ENCODE assay signal across 18 cellular contexts in the genomic region with DNA sequence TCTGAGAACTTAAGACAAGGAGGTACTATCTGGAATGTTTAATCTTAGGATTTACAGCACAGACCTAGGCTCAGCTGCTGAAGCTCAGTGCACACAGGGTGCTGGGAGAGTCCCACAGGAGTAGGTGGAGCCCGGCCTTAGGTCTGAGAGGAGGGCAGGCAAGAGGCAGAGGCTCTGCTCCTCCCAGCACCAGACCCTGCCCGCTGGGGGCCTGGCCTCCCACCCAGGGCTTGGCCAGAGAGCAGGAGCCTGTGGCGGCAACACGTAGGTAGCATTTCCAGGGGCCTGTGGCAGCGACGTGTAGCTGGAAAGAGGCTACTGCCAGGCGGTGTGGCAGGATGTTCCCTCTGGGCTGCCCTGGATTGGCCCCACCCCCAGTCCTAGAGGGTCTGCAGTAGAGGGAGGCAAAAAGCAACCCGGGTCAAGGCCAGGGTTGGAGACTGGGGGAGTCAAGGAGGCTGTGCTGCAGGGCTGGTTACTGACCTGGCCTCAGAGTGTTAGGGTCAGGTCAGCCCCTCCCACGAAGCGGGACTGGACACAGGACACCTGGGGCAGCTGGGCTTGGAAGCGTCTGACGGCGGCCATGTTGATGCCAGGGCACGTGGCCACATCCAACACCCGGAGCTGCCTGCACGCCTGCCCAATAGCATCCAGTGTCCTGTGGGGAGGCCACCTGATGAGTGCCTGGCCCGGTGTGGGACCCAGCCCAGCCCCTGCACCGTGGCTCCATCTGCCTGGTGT. TPM values are rescaled to one million over a fixed set of nuclear protein-coding genes. Genes with fewer than 3 reads are reported as not detected.
DNase-seq lines count a peak whose midpoint lies in the region; ATAC-seq and TF ChIP-seq lines count a peak whose summit lies in the region.
"Had no signal": no experiment of that assay in that cellular context is flagged by ENCODE, and none has a peak within 500 bp of the region (broad histone marks: within the 10 kb centered on the region; RNA-seq: fewer than 3 reads in every experiment).

No MANE protein-coding gene starts in this region.

- H3K9me3 Mint-ChIP-seq in MCF 10A (ENCODE audit: unreplicated experiment): no peaks in the 10 kb centered on the region
- H3K9me3 Mint-ChIP-seq in stimulated activated memory B cell treated with anti-CD40 and anti-IgM and Interleukin-4, amounts not matched to agents 10 μg/mL and 1 μg/mL and 100 μg/mL, for 72 hours: no peaks in the 10 kb centered on the region
- H3K9me3 Mint-ChIP-seq: stimulated activated naive CD8-positive, alpha-beta T cell treated with anti-CD3 and anti-CD28 coated beads, Interleukin-15, Interleukin-2, amounts not matched to agents 100 ng/mL and 50 ng/mL, for 24 hours had no signal

- H3K9me3 ChIP-seq in breast epithelium: no peaks in the 10 kb centered on the region
- H3K9me3 ChIP-seq in RWPE2 (ENCODE audit: severe bottlenecking): no peaks in the 10 kb centered on the region
- H3K9me3 ChIP-seq in smooth muscle cell (replicated peaks; ENCODE audit: low read depth): no peaks in the 10 kb centered on the region
- H3K9me3 ChIP-seq in HAP-1: no peaks in the 10 kb centered on the region

- no peak for TF ChIP-seq POLR2A in breast epithelium (IDR thresholded peaks at IDR 0.05)

- intact Hi-C loops in MCF 10A (cut with micrococcal nuclease) (no loop called here), breast epithelium (cut with DNase I; ENCODE audit: low total_unique reads) (no loop called here), dorsolateral prefrontal cortex (cut with DNase I) (no loop called here)

- H3K4me3 Mint-ChIP-seq in MCF 10A (ENCODE audit: unreplicated experiment): peak overlapping the region; percentile 47
- H3K4me3 Mint-ChIP-seq in stimulated activated memory B cell treated with anti-CD40 and anti-IgM and Interleukin-4, amounts not matched to agents 10 μg/mL and 1 μg/mL and 100 μg/mL, for 72 hours: no peak overlapping the region
- H3K4me3 Mint-ChIP-seq: stimulated activated naive CD8-positive, alpha-beta T cell treated with anti-CD3 and anti-CD28 coated beads, Interleukin-15, Interleukin-2, amounts not matched to agents 100 ng/mL and 50 ng/mL, for 24 hours; T-helper 17 cell had no signal

- CTCF ChIA-PET in MCF 10A (lab: Yijun Ruan, JAX): interaction anchor here (0.5 to 4.4 kb wide), 8 partner anchors 9 to 312 kb away, joined by 3 to 29 read pairs (median 3); a partner anchor contains a TSS

- H3K4me3 ChIP-seq in breast epithelium (no peak overlapping the region), RWPE2 (ENCODE audit: severe bottlenecking) (no peak overlapping the region), smooth muscle cell (no peak overlapping the region), HAP-1 (no peak overlapping the region), dorsolateral prefrontal cortex (no peak overlapping the region)

- DNase-seq in MCF 10A (ENCODE audit: unreplicated experiment) (peak; percentile 57), breast epithelium (ENCODE audit: low spot score in 2 of 2) (no peak), RWPE2 (ENCODE audit: low spot score) (peak; percentile 63), iPS-NIHi11 (ENCODE audit: low spot score) (peak; percentile 50), smooth muscle cell (lab: John Stamatoyannopoulos, UW; ENCODE audit: unreplicated experiment) (no peak), HAP-1 (ENCODE audit: low spot score in 2 of 2) (no peak), dorsolateral prefrontal cortex (no peak)
- DNase-seq: activated CD4-positive, alpha-beta T cell treated with anti-CD3 and anti-CD28 coated beads for 4 hours; activated T-cell treated with anti-CD3 and anti-CD28 coated beads, Interleukin-2, amount 50 U/mL, for 1 hour; DMS 273 treated with DMSO at 0.1 percent for 48 hours; left ventricle myocardium superior; NCI-H1694 treated with DMSO at 0.1 percent for 48 hours; NCI-H524 treated with DMSO at 0.1 percent for 48 hours; T-helper 17 cell had no signal

- H3K27me3 Mint-ChIP-seq in MCF 10A (ENCODE audit: insufficient read depth, unreplicated experiment): no peaks in the 10 kb centered on the region
- H3K27me3 Mint-ChIP-seq in stimulated activated memory B cell treated with anti-CD40 and anti-IgM and Interleukin-4, amounts not matched to agents 10 μg/mL and 1 μg/mL and 100 μg/mL, for 72 hours: no peaks in the 10 kb centered on the region
- H3K27me3 Mint-ChIP-seq: stimulated activated naive CD8-positive, alpha-beta T cell treated with anti-CD3 and anti-CD28 coated beads, Interleukin-15, Interleukin-2, amounts not matched to agents 100 ng/mL and 50 ng/mL, for 24 hours; T-helper 17 cell had no signal

- peaks cover 27% of the 10 kb centered on the region for H3K36me3 Mint-ChIP-seq in MCF 10A (ENCODE audit: insufficient read depth, unreplicated experiment)
- peaks cover 6% of the 10 kb centered on the region for H3K36me3 Mint-ChIP-seq in stimulated activated memory B cell treated with anti-CD40 and anti-IgM and Interleukin-4, amounts not matched to agents 10 μg/mL and 1 μg/mL and 100 μg/mL, for 72 hours

- 88% methylated on average over 18 of the region's 18 CpGs for WGBS in smooth muscle cell (ENCODE audit: low lambda C conversion rate)

- H3K27me3 ChIP-seq in breast epithelium (no peaks in the 10 kb centered on the region), RWPE2 (ENCODE audit: insufficient read depth, poor library complexity, severe bottlenecking) (no peaks in the 10 kb centered on the region), smooth muscle cell (ENCODE audit: low read depth) (no peaks in the 10 kb centered on the region), HAP-1 (ENCODE audit: low read depth) (no peaks in the 10 kb centered on the region), dorsolateral prefrontal cortex (no peaks in the 10 kb centered on the region)

- H3K4me1 ChIP-seq in breast epithelium (no peaks in the 10 kb centered on the region), RWPE2 (ENCODE audit: insufficient read depth, poor library complexity, severe bottlenecking) (peaks cover 32% of the 10 kb centered on the region), smooth muscle cell (ENCODE audit: low read depth) (no peaks in the 10 kb centered on the region), HAP-1 (no peaks in the 10 kb centered on the region)

- in situ Hi-C loops in HAP-1 (cut with MboI; ENCODE audit: low sequenced_read_pairs): no loop called here

- no peaks in the 10 kb centered on the region for H3K79me2 ChIP-seq in smooth muscle cell (ENCODE audit: low read depth)

- TF ChIP-seq CTCF in MCF 10A (IDR thresholded peaks at IDR 0.05; ENCODE audit: unreplicated experiment) (no peak), breast epithelium (IDR thresholded peaks at IDR 0.05) (no peak), RWPE2 (IDR thresholded peaks at IDR 0.05; ENCODE audit: poor library complexity, severe bottlenecking) (no peak), smooth muscle cell (IDR thresholded peaks at IDR 0.05; ENCODE audit: borderline replicate concordance, insufficient read depth, poor library complexity, severe bottlenecking) (no peak), dorsolateral prefrontal cortex (IDR thresholded peaks at IDR 0.05 in 54 of 56, conservative IDR thresholded peaks at IDR 0.05 in 2 of 56; ENCODE audit: low read depth in 1 of 56, partially characterized antibody in 56 of 56) (no peak)

- H3K4me2 ChIP-seq in smooth muscle cell: no peak overlapping the region
- H3K4me2 ChIP-seq: KMS-11 had no signal

- no peak overlapping the region for H3K9ac ChIP-seq in smooth muscle cell (ENCODE audit: low read depth)
- H3K9ac ChIP-seq: KMS-11 had no signal

- H4K20me1 ChIP-seq in smooth muscle cell (ENCODE audit: low read depth): no peaks in the 10 kb centered on the region

- H3K4me1 Mint-ChIP-seq in MCF 10A (ENCODE audit: insufficient read depth, unreplicated experiment): peaks cover 28% of the 10 kb centered on the region
- no peaks in the 10 kb centered on the region for H3K4me1 Mint-ChIP-seq in stimulated activated memory B cell treated with anti-CD40 and anti-IgM and Interleukin-4, amounts not matched to agents 10 μg/mL and 1 μg/mL and 100 μg/mL, for 72 hours

- H3K27ac ChIP-seq in breast epithelium (no peak overlapping the region), RWPE2 (ENCODE audit: poor library complexity, severe bottlenecking) (peak overlapping the region; percentile 92), smooth muscle cell (ENCODE audit: low read depth) (no peak overlapping the region), dorsolateral prefrontal cortex (no peak overlapping the region)
- H3K27ac ChIP-seq: KMS-11 had no signal

- H3K36me3 ChIP-seq in breast epithelium: peaks cover 8% of the 10 kb centered on the region
- H3K36me3 ChIP-seq in RWPE2 (ENCODE audit: low read depth): peaks cover 9% of the 10 kb centered on the region
- no peaks in the 10 kb centered on the region for H3K36me3 ChIP-seq in smooth muscle cell (ENCODE audit: low read depth)
- peaks cover 13% of the 10 kb centered on the region for H3K36me3 ChIP-seq in HAP-1 (replicated peaks)

- no peaks in the 10 kb centered on the region for H3F3A ChIP-seq in smooth muscle cell (ENCODE audit: low read depth)

- BruUV-seq in MCF 10A (replicated peaks; lab: Mats Ljungman, UMichigan): no TSS peak

- POLR2A ChIA-PET in MCF 10A (lab: Yijun Ruan, JAX): interaction anchor here (0.7 to 9.4 kb wide), 23 partner anchors 9 to 271 kb away, joined by 3 to 87 read pairs (median 5); a partner anchor contains a TSS

- H3K27ac Mint-ChIP-seq in MCF 10A (ENCODE audit: low read depth, unreplicated experiment): peak overlapping the region; percentile 66
- peak overlapping the region; percentile 7 for H3K27ac Mint-ChIP-seq in stimulated activated memory B cell treated with anti-CD40 and anti-IgM and Interleukin-4, amounts not matched to agents 10 μg/mL and 1 μg/mL and 100 μg/mL, for 72 hours
- H3K27ac Mint-ChIP-seq: stimulated activated naive CD8-positive, alpha-beta T cell treated with anti-CD3 and anti-CD28 coated beads, Interleukin-15, Interleukin-2, amounts not matched to agents 100 ng/mL and 50 ng/mL, for 24 hours; T-helper 17 cell had no signal

- no peak overlapping the region for H2AFZ ChIP-seq in smooth muscle cell (ENCODE audit: low read depth)

- ATAC-seq in RWPE2 (ENCODE audit: low read depth): peak; percentile 20
- no peak for ATAC-seq in stimulated activated memory B cell treated with anti-CD40 and anti-IgM and Interleukin-4, amounts not matched to agents 10 μg/mL and 1 μg/mL and 100 μg/mL, for 72 hours
- ATAC-seq: left ventricle myocardium superior, T-helper 17 cell had no signal

RNA-seq across cellular contexts. Expression of a gene that starts 8.4 kb away (rescaled TPM):
- total RNA-seq in MCF 10A (2022): 9.6 and 12.0 TPM in 2 replicates
- total RNA-seq in breast epithelium: 10 to 100 TPM in 2 of 3 donors, 1 to 10 TPM in 1; 1.1 to 35.0 (median 19.7) TPM
- 3.8 and 6.7 TPM in 2 replicates for total RNA-seq in smooth muscle cell
- 2.2 and 7.8 TPM in 2 replicates for polyA plus RNA-seq in smooth muscle cell
- total RNA-seq in dorsolateral prefrontal cortex: 1 to 10 TPM in 96 of 120 experiments, under 1 TPM in 24; 0.41 to 2.9 (median 1.3) TPM

RNA-seq across cellular contexts. Expression of a gene that starts 15.3 kb away (rescaled TPM):
- total RNA-seq in MCF 10A (2022) (81.0 and 85.5 TPM in 2 replicates), breast epithelium (10 to 100 TPM; 74.1 to 86.9 (median 76.1) TPM), smooth muscle cell (50.1 and 53.8 TPM in 2 replicates), dorsolateral prefrontal cortex (10 to 100 TPM; 30.4 to 60.3 (median 41.7) TPM)
- polyA plus RNA-seq in smooth muscle cell: 49.9 and 60.9 TPM in 2 replicates

RNA-seq across cellular contexts. Expression of a gene that starts 17.4 kb away (rescaled TPM):
- total RNA-seq in MCF 10A (2022) (not detected in 2 replicates), breast epithelium (1 to 10 TPM; 1.1 to 3.6 (median 2.2) TPM), smooth muscle cell (not detected in 2 replicates), dorsolateral prefrontal cortex (1 to 10 TPM in 29 of 120 experiments, under 1 TPM in 66, not detected in 25; 0.20 to 2.3 (median 0.73) TPM)
- 0.51 and 0.84 TPM in 2 replicates for polyA plus RNA-seq in smooth muscle cell
- total RNA-seq: chondrocyte, T-helper 17 cell had no signal

RNA-seq across cellular contexts. Expression of a gene that starts 19.6 kb away (rescaled TPM):
- total RNA-seq in MCF 10A (2022) (44.4 and 55.5 TPM in 2 replicates), breast epithelium (10 to 100 TPM; 35.2 to 46.2 (median 44.2) TPM), smooth muscle cell (45.4 and 56.9 TPM in 2 replicates), dorsolateral prefrontal cortex (10 to 100 TPM; 16.2 to 40.3 (median 28.1) TPM)
- 156 and 171 TPM in 2 replicates for polyA plus RNA-seq in smooth muscle cell

RNA-seq across cellular contexts. Expression of a gene that starts 23.5 kb away (rescaled TPM):
- total RNA-seq in MCF 10A (2022) (18.1 and 18.7 TPM in 2 replicates), breast epithelium (10 to 100 TPM; 10.9 to 13.4 (median 11.6) TPM), smooth muscle cell (24.0 and 31.8 TPM in 2 replicates), dorsolateral prefrontal cortex (100 to 1,000 TPM in 5 of 120 experiments, 10 to 100 TPM in 115; 51.2 to 112 (median 73.4) TPM)
- polyA plus RNA-seq in smooth muscle cell: 24.7 and 28.5 TPM in 2 replicates

Comparison
In these comparisons a context has a peak if more than half of its experiments do, and no peak if none do; other contexts are left out.
1. DNase-seq: peak in MCF 10A (single experiment), RWPE2 (single experiment) and iPS-NIHi11 (single experiment); none in breast epithelium (0 of 2), smooth muscle cell (single experiment), HAP-1 (0 of 2) and dorsolateral prefrontal cortex (0 of 10).